1 cellular context compared by ENCODE assay signal in the genomic region with DNA sequence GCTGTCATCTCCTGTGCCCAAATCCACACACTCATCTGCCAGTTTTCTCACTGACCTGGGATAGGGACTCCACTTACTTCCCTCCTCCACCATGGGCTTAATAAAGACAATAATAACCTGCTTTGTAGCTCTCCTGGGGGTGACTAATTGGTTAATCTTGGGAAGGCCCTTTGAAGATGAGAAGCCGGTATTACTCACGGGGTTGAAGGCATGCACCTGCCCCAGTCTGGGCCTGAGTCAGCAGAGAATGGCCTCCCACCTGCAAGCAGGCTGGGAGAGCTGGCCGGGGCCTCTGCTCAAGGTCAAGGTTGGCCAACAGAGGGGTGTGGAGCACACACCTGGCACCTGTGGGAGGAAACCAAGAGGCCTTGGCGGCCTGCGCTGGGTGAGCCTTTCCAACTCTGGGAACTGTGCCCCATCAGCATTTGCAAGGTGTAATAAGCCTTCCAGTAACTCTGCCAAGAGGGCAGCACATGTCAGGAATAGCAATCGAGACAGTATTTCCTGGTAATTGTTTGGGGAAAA.
TF ChIP-seq lines count a peak whose summit lies in the region.

No MANE protein-coding gene starts in this region.

TF ChIP-seq in GM12878, 131 proteins besides CTCF, POLR2A, EP300 and RAD21 (continued from another document):
- TF ChIP-seq, protein P1, sequence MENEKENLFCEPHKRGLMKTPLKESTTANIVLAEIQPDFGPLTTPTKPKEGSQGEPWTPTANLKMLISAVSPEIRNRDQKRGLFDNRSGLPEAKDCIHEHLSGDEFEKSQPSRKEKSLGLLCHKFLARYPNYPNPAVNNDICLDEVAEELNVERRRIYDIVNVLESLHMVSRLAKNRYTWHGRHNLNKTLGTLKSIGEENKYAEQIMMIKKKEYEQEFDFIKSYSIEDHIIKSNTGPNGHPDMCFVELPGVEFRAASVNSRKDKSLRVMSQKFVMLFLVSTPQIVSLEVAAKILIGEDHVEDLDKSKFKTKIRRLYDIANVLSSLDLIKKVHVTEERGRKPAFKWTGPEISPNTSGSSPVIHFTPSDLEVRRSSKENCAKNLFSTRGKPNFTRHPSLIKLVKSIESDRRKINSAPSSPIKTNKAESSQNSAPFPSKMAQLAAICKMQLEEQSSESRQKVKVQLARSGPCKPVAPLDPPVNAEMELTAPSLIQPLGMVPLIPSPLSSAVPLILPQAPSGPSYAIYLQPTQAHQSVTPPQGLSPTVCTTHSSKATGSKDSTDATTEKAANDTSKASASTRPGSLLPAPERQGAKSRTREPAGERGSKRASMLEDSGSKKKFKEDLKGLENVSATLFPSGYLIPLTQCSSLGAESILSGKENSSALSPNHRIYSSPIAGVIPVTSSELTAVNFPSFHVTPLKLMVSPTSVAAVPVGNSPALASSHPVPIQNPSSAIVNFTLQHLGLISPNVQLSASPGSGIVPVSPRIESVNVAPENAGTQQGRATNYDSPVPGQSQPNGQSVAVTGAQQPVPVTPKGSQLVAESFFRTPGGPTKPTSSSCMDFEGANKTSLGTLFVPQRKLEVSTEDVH (IDR thresholded peaks at IDR 0.05; ENCODE audit: low read depth, partially characterized antibody), result no peak
- peak; percentile 90 for TF ChIP-seq TCF7 (IDR thresholded peaks at IDR 0.05; ENCODE audit: borderline replicate concordance)
- TF ChIP-seq, protein P2, sequence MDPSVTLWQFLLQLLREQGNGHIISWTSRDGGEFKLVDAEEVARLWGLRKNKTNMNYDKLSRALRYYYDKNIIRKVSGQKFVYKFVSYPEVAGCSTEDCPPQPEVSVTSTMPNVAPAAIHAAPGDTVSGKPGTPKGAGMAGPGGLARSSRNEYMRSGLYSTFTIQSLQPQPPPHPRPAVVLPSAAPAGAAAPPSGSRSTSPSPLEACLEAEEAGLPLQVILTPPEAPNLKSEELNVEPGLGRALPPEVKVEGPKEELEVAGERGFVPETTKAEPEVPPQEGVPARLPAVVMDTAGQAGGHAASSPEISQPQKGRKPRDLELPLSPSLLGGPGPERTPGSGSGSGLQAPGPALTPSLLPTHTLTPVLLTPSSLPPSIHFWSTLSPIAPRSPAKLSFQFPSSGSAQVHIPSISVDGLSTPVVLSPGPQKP (IDR thresholded peaks at IDR 0.05; ENCODE audit: low read depth, low read length), result no peak
- no peak for TF ChIP-seq RCOR1 (conservative IDR thresholded peaks at IDR 0.05; ENCODE audit: low read depth, low read length)
- TF ChIP-seq, protein P3, sequence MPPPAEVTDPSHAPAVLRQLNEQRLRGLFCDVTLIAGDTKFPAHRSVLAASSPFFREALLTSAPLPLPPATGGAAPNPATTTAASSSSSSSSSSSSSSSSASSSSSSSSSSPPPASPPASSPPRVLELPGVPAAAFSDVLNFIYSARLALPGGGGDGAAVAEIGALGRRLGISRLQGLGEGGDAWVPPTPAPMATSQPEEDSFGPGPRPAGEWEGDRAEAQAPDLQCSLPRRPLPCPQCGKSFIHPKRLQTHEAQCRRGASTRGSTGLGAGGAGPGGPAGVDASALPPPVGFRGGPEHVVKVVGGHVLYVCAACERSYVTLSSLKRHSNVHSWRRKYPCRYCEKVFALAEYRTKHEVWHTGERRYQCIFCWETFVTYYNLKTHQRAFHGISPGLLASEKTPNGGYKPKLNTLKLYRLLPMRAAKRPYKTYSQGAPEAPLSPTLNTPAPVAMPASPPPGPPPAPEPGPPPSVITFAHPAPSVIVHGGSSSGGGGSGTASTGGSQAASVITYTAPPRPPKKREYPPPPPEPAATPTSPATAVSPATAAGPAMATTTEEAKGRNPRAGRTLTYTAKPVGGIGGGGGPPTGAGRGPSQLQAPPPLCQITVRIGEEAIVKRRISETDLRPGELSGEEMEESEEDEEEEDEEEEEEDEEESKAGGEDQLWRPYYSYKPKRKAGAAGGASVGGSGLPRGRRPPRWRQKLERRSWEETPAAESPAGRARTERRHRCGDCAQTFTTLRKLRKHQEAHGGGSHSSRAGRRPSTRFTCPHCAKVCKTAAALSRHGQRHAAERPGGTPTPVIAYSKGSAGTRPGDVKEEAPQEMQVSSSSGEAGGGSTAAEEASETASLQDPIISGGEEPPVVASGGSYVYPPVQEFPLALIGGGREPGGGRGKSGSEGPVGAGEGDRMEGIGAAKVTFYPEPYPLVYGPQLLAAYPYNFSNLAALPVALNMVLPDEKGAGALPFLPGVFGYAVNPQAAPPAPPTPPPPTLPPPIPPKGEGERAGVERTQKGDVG (CRISPR knock-in tag; IDR thresholded peaks at IDR 0.05), result no peak
- TF ChIP-seq, protein P4, sequence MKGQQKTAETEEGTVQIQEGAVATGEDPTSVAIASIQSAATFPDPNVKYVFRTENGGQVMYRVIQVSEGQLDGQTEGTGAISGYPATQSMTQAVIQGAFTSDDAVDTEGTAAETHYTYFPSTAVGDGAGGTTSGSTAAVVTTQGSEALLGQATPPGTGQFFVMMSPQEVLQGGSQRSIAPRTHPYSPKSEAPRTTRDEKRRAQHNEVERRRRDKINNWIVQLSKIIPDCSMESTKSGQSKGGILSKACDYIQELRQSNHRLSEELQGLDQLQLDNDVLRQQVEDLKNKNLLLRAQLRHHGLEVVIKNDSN (IDR thresholded peaks at IDR 0.05; ENCODE audit: borderline replicate concordance, extremely low read length, insufficient read depth, low read depth, low read length), result no peak
- peak; percentile 31; the same call in 1 of the 2 replicates for TF ChIP-seq TAF1 (IDR thresholded peaks at IDR 0.05; ENCODE audit: borderline replicate concordance, low read depth, low read length)
- TF ChIP-seq BCL11A (IDR thresholded peaks at IDR 0.05; ENCODE audit: low read depth, low read length), result peak; percentile 74
- TF ChIP-seq, protein P5, sequence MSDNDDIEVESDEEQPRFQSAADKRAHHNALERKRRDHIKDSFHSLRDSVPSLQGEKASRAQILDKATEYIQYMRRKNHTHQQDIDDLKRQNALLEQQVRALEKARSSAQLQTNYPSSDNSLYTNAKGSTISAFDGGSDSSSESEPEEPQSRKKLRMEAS (IDR thresholded peaks at IDR 0.05; ENCODE audit: low read depth, low read length), result peak; percentile 12; the same call in 1 of the 2 replicates
- TF ChIP-seq JUNB (IDR thresholded peaks at IDR 0.05), result peak; percentile 87
- peak in 1 of 2 experiments; percentile 18; a peak in 1 of 4 replicates for TF ChIP-seq SRF (IDR thresholded peaks at IDR 0.05; ENCODE audit: low read depth in 2 of 2, low read length in 2 of 2)
- TF ChIP-seq, protein P6, sequence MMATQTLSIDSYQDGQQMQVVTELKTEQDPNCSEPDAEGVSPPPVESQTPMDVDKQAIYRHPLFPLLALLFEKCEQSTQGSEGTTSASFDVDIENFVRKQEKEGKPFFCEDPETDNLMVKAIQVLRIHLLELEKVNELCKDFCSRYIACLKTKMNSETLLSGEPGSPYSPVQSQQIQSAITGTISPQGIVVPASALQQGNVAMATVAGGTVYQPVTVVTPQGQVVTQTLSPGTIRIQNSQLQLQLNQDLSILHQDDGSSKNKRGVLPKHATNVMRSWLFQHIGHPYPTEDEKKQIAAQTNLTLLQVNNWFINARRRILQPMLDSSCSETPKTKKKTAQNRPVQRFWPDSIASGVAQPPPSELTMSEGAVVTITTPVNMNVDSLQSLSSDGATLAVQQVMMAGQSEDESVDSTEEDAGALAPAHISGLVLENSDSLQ (IDR thresholded peaks at IDR 0.05), result no peak
- TF ChIP-seq TARDBP (IDR thresholded peaks at IDR 0.05; ENCODE audit: borderline replicate concordance), result no peak
- no peak for TF ChIP-seq NFIC (IDR thresholded peaks at IDR 0.05; ENCODE audit: low read depth, low read length)
- peak; percentile 62 for TF ChIP-seq GATAD2B (conservative IDR thresholded peaks at IDR 0.05; ENCODE audit: low read depth)
- TF ChIP-seq ZNF24 (IDR thresholded peaks at IDR 0.05), result peak; percentile 25; the same call in 1 of the 2 replicates
- no peak for TF ChIP-seq EZH2 (IDR thresholded peaks at IDR 0.05; ENCODE audit: borderline replicate concordance, control insufficient read depth, low read depth, low read length)
